ENCODE assay signal across 1 cellular context in the genomic region with DNA sequence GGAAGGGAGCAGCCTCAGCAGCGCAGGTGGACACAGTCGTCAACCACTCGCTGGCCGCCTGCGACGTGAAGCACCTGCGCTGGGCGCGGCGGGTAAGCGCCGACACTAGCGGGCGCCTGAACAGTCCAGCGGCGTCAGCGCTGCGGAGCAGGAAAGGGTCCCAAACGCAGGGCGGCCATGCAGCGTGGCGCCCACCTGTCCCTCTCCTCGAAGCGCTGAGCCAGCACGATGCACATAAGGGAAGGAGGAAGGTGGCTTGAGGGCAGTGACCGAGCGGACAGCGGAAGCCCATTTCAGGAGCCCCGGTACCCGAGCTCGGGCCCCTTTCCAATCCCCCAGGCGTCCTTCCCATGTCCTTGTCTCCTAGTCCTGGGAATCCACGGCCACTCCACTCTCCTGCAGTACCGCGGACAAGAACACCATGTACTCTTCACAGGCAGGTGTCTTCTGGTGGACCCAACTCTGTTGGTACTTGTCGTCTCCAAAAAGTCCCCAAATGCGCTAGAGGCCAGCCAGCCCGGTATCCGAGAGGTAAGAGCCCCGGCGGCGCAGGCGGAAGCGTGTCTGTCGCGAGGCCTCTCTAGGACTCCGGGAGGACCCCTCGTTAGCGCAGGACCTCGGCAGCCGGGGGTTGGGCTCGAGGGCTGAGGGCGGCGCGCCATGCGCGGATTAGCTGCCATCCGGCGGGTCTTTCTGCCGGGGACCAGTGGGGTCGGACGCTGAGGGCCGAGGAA.
TF ChIP-seq lines count a peak whose summit lies in the region.

No MANE protein-coding gene starts in this region.

TF ChIP-seq in SK-N-SH treated with all-trans-retinoic acid at 6 μM for 48 hours, 23 proteins besides CTCF, POLR2A, EP300 and RAD21 (continued from another document):
- TF ChIP-seq PPARA (CRISPR knock-in tag; IDR thresholded peaks at IDR 0.05; ENCODE audit: borderline replicate concordance), result no peak
- TF ChIP-seq, protein P1, sequence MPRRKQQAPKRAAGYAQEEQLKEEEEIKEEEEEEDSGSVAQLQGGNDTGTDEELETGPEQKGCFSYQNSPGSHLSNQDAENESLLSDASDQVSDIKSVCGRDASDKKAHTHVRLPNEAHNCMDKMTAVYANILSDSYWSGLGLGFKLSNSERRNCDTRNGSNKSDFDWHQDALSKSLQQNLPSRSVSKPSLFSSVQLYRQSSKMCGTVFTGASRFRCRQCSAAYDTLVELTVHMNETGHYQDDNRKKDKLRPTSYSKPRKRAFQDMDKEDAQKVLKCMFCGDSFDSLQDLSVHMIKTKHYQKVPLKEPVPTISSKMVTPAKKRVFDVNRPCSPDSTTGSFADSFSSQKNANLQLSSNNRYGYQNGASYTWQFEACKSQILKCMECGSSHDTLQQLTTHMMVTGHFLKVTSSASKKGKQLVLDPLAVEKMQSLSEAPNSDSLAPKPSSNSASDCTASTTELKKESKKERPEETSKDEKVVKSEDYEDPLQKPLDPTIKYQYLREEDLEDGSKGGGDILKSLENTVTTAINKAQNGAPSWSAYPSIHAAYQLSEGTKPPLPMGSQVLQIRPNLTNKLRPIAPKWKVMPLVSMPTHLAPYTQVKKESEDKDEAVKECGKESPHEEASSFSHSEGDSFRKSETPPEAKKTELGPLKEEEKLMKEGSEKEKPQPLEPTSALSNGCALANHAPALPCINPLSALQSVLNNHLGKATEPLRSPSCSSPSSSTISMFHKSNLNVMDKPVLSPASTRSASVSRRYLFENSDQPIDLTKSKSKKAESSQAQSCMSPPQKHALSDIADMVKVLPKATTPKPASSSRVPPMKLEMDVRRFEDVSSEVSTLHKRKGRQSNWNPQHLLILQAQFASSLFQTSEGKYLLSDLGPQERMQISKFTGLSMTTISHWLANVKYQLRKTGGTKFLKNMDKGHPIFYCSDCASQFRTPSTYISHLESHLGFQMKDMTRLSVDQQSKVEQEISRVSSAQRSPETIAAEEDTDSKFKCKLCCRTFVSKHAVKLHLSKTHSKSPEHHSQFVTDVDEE (CRISPR knock-in tag; IDR thresholded peaks at IDR 0.05), result no peak
